ENCODE assay signal across 8 cellular contexts in the genomic region with DNA sequence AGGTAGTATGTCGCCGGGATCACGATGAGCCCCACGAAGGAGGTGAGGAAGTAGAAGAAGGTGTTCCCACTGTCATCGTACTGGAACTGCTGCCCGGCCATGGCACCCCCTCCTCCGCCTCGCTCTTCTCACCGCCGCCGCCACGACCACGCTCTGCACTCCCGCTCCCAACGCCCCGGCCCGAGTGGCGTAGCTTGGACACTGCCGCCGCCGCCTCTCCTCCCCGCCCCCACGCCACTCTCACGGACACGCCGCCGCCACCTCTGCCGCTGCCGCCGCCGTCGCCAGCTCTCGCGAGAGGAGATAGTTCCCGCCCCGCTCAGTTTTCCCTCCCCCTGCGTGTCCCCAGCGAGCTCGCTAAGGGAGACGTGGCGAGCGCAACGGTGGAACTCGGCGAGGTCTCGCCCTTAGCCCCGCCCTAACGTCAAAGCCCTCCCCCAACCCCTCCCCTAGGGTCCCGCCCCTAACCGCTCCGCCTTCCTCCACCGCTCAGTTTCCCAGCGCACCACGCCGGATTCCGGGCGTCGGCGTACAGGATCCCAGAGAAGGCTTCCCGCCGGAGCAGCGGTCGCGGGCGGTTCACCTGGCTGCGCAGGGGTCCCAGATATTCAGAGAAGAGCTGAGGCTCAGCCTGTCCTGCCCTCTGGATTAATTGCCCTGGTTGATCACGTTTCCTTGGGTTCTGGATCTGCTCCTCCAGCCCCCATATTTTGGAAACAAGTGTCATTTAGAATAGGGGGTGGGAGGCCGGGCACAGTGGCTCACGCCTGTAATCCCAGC.
A peak's percentile ranks its signal among the peaks of the same experiment; 100 is the strongest.
DNase-seq lines count a peak whose midpoint lies in the region; ATAC-seq and TF ChIP-seq lines count a peak whose summit lies in the region.

A gene with protein sequence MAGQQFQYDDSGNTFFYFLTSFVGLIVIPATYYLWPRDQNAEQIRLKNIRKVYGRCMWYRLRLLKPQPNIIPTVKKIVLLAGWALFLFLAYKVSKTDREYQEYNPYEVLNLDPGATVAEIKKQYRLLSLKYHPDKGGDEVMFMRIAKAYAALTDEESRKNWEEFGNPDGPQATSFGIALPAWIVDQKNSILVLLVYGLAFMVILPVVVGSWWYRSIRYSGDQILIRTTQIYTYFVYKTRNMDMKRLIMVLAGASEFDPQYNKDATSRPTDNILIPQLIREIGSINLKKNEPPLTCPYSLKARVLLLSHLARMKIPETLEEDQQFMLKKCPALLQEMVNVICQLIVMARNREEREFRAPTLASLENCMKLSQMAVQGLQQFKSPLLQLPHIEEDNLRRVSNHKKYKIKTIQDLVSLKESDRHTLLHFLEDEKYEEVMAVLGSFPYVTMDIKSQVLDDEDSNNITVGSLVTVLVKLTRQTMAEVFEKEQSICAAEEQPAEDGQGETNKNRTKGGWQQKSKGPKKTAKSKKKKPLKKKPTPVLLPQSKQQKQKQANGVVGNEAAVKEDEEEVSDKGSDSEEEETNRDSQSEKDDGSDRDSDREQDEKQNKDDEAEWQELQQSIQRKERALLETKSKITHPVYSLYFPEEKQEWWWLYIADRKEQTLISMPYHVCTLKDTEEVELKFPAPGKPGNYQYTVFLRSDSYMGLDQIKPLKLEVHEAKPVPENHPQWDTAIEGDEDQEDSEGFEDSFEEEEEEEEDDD (minus strand): TSS at position 300 of the 780 bp plus-strand sequence. CDS start 199 bp downstream, at position 101.

- TF ChIP-seq CTCF in AG09319 (IDR thresholded peaks at IDR 0.05; ENCODE audit: low read depth, low read length): no peak

- peak within 1 kb of the TSS; percentile 70 for H3K27ac ChIP-seq in caudate nucleus (ENCODE audit: low read depth, low read length)

- ATAC-seq in GM19025 (IDR thresholded peaks at IDR 0.05; ENCODE audit: low read depth, unreplicated experiment) (peak; percentile 92), HG03280 (IDR thresholded peaks at IDR 0.05; ENCODE audit: unreplicated experiment) (peak; percentile 95)

- DNase-seq in AG09319 (ENCODE audit: extremely low read depth, low read depth) (peak; percentile 93), NCI-H345 treated with DMSO at 0.1 percent for 48 hours (lab: John Stamatoyannopoulos, UW; ENCODE audit: unreplicated experiment) (peak; percentile 84), caudate nucleus (lab: John Stamatoyannopoulos, UW) (peak; percentile 73 to 99 (median 96)), iris pigment epithelial cell (ENCODE audit: low read depth) (peak; percentile 96)
- DNase-seq in activated CD4-positive, CD25-positive, alpha-beta regulatory T cell (lab: John Stamatoyannopoulos, UW): peak; percentile 91 to 98 (median 94)
- peak; percentile 96 to 98 for DNase-seq in stimulated activated CD4-positive, alpha-beta T cell treated with anti-CD3 and anti-CD28 coated beads, Interleukin-12 subunit alpha, Interleukin-12 subunit beta, amount 100 ng/mL, for 24 hours (ENCODE audit: low read depth in 2 of 2)

Comparison
In these comparisons a context has a peak if more than half of its experiments do, and no peak if none do; other contexts are left out.
1. Peak in every context shown above with its lines: DNase-seq, ATAC-seq and H3K27ac ChIP-seq.